1 cellular context compared by ENCODE assay signal in the genomic region with DNA sequence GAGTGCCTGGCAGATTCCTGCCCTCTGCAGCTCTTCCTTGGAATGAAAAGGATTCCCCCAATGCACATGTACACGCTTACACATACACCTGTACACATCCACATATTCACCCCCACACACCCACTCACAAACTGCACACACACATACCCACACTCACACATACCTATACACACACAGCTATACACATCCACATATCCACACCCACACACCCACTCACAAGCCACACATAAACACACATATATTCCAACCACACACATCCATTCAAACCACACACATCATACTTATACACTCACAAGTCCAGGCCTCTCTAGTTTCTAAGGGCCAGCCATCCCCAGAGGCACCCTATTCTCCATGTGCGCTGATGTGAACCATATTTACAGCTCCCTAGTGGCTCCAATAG.
TF ChIP-seq lines count a peak whose summit lies in the region.

No MANE protein-coding gene starts in this region.

TF ChIP-seq in GM12878, 131 proteins besides CTCF, POLR2A, EP300 and RAD21 (continued from another document and continues in another):
- TF ChIP-seq, protein P1, sequence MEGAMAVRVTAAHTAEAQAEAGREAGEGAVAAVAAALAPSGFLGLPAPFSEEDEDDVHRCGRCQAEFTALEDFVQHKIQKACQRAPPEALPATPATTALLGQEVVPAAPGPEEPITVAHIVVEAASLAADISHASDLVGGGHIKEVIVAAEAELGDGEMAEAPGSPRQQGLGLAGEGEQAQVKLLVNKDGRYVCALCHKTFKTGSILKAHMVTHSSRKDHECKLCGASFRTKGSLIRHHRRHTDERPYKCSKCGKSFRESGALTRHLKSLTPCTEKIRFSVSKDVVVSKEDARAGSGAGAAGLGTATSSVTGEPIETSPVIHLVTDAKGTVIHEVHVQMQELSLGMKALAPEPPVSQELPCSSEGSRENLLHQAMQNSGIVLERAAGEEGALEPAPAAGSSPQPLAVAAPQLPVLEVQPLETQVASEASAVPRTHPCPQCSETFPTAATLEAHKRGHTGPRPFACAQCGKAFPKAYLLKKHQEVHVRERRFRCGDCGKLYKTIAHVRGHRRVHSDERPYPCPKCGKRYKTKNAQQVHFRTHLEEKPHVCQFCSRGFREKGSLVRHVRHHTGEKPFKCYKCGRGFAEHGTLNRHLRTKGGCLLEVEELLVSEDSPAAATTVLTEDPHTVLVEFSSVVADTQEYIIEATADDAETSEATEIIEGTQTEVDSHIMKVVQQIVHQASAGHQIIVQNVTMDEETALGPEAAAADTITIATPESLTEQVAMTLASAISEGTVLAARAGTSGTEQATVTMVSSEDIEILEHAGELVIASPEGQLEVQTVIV (IDR thresholded peaks at IDR 0.05; ENCODE audit: borderline replicate concordance, partially characterized antibody): no peak
- TF ChIP-seq ZZZ3 (IDR thresholded peaks at IDR 0.05; ENCODE audit: control insufficient read depth, insufficient read length, low read depth) (no peak), EED (IDR thresholded peaks at IDR 0.05; ENCODE audit: low read depth) (peak; percentile 27; the same call in 1 of the 2 replicates), SMAD5 (IDR thresholded peaks at IDR 0.05; ENCODE audit: low read depth) (no peak), SIX5 (IDR thresholded peaks at IDR 0.05; ENCODE audit: low read depth, low read length, severe bottlenecking) (no peak), FOS (IDR thresholded peaks at IDR 0.05; ENCODE audit: borderline replicate concordance, extremely low read depth, insufficient read length) (no peak), MYC (IDR thresholded peaks at IDR 0.05; ENCODE audit: insufficient read depth, insufficient read length, insufficient replicate concordance, low read length, severe bottlenecking) (no peak), HDAC2 (IDR thresholded peaks at IDR 0.05) (no peak), ASH2L (IDR thresholded peaks at IDR 0.05; ENCODE audit: borderline replicate concordance, low read depth) (no peak), HCFC1 (IDR thresholded peaks at IDR 0.05; ENCODE audit: low read length) (no peak), MTA3 (IDR thresholded peaks at IDR 0.05; ENCODE audit: borderline replicate concordance, low read length) (no peak), CHD4 (IDR thresholded peaks at IDR 0.05) (no peak), POU2F2 (IDR thresholded peaks at IDR 0.05; ENCODE audit: borderline replicate concordance, low read depth, low read length) (no peak), NFXL1 (IDR thresholded peaks at IDR 0.05; ENCODE audit: borderline replicate concordance) (no peak), DPF2 (IDR thresholded peaks at IDR 0.05) (0 out of 2 replicates have a peak, but pooled peaks have one; percentile 8), ZNF274 (IDR thresholded peaks at IDR 0.05; ENCODE audit: insufficient read depth, insufficient read length) (no peak), RB1 (IDR thresholded peaks at IDR 0.05; ENCODE audit: borderline replicate concordance) (no peak), BHLHE40 (IDR thresholded peaks at IDR 0.05; ENCODE audit: borderline replicate concordance in 1 of 2, low read depth in 2 of 2, low read length in 1 of 2) (no peak), MEF2A (IDR thresholded peaks at IDR 0.05; ENCODE audit: insufficient read depth, low read depth, low read length) (no peak), SIN3A (IDR thresholded peaks at IDR 0.05; ENCODE audit: low read depth, low read length) (no peak), PML (IDR thresholded peaks at IDR 0.05; ENCODE audit: low read length) (no peak), ZBED1 (IDR thresholded peaks at IDR 0.05; ENCODE audit: borderline replicate concordance) (no peak), CHD2 (IDR thresholded peaks at IDR 0.05; ENCODE audit: borderline replicate concordance, low read depth, low read length) (no peak), CBFB (IDR thresholded peaks at IDR 0.05; ENCODE audit: low read depth) (0 out of 2 replicates have a peak, but pooled peaks have one; percentile 21), CREB1 (IDR thresholded peaks at IDR 0.05; ENCODE audit: low read depth) (no peak), SUZ12 (IDR thresholded peaks at IDR 0.05; ENCODE audit: unreplicated experiment) (no peak), JUND (IDR thresholded peaks at IDR 0.05; ENCODE audit: low read depth, low read length) (no peak), NR2C2 (IDR thresholded peaks at IDR 0.05; ENCODE audit: borderline replicate concordance, control insufficient read depth, insufficient read length, low read depth) (no peak)
- TF ChIP-seq, protein P2, sequence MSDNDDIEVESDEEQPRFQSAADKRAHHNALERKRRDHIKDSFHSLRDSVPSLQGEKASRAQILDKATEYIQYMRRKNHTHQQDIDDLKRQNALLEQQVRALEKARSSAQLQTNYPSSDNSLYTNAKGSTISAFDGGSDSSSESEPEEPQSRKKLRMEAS (IDR thresholded peaks at IDR 0.05; ENCODE audit: low read depth, low read length): no peak
- TF ChIP-seq, protein P3, sequence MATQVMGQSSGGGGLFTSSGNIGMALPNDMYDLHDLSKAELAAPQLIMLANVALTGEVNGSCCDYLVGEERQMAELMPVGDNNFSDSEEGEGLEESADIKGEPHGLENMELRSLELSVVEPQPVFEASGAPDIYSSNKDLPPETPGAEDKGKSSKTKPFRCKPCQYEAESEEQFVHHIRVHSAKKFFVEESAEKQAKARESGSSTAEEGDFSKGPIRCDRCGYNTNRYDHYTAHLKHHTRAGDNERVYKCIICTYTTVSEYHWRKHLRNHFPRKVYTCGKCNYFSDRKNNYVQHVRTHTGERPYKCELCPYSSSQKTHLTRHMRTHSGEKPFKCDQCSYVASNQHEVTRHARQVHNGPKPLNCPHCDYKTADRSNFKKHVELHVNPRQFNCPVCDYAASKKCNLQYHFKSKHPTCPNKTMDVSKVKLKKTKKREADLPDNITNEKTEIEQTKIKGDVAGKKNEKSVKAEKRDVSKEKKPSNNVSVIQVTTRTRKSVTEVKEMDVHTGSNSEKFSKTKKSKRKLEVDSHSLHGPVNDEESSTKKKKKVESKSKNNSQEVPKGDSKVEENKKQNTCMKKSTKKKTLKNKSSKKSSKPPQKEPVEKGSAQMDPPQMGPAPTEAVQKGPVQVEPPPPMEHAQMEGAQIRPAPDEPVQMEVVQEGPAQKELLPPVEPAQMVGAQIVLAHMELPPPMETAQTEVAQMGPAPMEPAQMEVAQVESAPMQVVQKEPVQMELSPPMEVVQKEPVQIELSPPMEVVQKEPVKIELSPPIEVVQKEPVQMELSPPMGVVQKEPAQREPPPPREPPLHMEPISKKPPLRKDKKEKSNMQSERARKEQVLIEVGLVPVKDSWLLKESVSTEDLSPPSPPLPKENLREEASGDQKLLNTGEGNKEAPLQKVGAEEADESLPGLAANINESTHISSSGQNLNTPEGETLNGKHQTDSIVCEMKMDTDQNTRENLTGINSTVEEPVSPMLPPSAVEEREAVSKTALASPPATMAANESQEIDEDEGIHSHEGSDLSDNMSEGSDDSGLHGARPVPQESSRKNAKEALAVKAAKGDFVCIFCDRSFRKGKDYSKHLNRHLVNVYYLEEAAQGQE (IDR thresholded peaks at IDR 0.05; ENCODE audit: low read depth, low read length): no peak
- TF ChIP-seq, protein P4, sequence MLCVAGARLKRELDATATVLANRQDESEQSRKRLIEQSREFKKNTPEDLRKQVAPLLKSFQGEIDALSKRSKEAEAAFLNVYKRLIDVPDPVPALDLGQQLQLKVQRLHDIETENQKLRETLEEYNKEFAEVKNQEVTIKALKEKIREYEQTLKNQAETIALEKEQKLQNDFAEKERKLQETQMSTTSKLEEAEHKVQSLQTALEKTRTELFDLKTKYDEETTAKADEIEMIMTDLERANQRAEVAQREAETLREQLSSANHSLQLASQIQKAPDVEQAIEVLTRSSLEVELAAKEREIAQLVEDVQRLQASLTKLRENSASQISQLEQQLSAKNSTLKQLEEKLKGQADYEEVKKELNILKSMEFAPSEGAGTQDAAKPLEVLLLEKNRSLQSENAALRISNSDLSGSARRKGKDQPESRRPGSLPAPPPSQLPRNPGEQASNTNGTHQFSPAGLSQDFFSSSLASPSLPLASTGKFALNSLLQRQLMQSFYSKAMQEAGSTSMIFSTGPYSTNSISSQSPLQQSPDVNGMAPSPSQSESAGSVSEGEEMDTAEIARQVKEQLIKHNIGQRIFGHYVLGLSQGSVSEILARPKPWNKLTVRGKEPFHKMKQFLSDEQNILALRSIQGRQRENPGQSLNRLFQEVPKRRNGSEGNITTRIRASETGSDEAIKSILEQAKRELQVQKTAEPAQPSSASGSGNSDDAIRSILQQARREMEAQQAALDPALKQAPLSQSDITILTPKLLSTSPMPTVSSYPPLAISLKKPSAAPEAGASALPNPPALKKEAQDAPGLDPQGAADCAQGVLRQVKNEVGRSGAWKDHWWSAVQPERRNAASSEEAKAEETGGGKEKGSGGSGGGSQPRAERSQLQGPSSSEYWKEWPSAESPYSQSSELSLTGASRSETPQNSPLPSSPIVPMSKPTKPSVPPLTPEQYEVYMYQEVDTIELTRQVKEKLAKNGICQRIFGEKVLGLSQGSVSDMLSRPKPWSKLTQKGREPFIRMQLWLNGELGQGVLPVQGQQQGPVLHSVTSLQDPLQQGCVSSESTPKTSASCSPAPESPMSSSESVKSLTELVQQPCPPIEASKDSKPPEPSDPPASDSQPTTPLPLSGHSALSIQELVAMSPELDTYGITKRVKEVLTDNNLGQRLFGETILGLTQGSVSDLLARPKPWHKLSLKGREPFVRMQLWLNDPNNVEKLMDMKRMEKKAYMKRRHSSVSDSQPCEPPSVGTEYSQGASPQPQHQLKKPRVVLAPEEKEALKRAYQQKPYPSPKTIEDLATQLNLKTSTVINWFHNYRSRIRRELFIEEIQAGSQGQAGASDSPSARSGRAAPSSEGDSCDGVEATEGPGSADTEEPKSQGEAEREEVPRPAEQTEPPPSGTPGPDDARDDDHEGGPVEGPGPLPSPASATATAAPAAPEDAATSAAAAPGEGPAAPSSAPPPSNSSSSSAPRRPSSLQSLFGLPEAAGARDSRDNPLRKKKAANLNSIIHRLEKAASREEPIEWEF (IDR thresholded peaks at IDR 0.05; ENCODE audit: insufficient replicate concordance, low read depth, low read length): no peak
- TF ChIP-seq, protein P5, sequence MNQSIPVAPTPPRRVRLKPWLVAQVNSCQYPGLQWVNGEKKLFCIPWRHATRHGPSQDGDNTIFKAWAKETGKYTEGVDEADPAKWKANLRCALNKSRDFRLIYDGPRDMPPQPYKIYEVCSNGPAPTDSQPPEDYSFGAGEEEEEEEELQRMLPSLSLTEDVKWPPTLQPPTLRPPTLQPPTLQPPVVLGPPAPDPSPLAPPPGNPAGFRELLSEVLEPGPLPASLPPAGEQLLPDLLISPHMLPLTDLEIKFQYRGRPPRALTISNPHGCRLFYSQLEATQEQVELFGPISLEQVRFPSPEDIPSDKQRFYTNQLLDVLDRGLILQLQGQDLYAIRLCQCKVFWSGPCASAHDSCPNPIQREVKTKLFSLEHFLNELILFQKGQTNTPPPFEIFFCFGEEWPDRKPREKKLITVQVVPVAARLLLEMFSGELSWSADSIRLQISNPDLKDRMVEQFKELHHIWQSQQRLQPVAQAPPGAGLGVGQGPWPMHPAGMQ (IDR thresholded peaks at IDR 0.05; ENCODE audit: borderline replicate concordance): 0 out of 2 replicates have a peak, but pooled peaks have one; percentile 28
- TF ChIP-seq, protein P6, sequence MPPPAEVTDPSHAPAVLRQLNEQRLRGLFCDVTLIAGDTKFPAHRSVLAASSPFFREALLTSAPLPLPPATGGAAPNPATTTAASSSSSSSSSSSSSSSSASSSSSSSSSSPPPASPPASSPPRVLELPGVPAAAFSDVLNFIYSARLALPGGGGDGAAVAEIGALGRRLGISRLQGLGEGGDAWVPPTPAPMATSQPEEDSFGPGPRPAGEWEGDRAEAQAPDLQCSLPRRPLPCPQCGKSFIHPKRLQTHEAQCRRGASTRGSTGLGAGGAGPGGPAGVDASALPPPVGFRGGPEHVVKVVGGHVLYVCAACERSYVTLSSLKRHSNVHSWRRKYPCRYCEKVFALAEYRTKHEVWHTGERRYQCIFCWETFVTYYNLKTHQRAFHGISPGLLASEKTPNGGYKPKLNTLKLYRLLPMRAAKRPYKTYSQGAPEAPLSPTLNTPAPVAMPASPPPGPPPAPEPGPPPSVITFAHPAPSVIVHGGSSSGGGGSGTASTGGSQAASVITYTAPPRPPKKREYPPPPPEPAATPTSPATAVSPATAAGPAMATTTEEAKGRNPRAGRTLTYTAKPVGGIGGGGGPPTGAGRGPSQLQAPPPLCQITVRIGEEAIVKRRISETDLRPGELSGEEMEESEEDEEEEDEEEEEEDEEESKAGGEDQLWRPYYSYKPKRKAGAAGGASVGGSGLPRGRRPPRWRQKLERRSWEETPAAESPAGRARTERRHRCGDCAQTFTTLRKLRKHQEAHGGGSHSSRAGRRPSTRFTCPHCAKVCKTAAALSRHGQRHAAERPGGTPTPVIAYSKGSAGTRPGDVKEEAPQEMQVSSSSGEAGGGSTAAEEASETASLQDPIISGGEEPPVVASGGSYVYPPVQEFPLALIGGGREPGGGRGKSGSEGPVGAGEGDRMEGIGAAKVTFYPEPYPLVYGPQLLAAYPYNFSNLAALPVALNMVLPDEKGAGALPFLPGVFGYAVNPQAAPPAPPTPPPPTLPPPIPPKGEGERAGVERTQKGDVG (CRISPR knock-in tag; IDR thresholded peaks at IDR 0.05): no peak
- TF ChIP-seq, protein P7, sequence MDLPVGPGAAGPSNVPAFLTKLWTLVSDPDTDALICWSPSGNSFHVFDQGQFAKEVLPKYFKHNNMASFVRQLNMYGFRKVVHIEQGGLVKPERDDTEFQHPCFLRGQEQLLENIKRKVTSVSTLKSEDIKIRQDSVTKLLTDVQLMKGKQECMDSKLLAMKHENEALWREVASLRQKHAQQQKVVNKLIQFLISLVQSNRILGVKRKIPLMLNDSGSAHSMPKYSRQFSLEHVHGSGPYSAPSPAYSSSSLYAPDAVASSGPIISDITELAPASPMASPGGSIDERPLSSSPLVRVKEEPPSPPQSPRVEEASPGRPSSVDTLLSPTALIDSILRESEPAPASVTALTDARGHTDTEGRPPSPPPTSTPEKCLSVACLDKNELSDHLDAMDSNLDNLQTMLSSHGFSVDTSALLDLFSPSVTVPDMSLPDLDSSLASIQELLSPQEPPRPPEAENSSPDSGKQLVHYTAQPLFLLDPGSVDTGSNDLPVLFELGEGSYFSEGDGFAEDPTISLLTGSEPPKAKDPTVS (IDR thresholded peaks at IDR 0.05; ENCODE audit: low read depth, low read length): no peak
- TF ChIP-seq, protein P8, sequence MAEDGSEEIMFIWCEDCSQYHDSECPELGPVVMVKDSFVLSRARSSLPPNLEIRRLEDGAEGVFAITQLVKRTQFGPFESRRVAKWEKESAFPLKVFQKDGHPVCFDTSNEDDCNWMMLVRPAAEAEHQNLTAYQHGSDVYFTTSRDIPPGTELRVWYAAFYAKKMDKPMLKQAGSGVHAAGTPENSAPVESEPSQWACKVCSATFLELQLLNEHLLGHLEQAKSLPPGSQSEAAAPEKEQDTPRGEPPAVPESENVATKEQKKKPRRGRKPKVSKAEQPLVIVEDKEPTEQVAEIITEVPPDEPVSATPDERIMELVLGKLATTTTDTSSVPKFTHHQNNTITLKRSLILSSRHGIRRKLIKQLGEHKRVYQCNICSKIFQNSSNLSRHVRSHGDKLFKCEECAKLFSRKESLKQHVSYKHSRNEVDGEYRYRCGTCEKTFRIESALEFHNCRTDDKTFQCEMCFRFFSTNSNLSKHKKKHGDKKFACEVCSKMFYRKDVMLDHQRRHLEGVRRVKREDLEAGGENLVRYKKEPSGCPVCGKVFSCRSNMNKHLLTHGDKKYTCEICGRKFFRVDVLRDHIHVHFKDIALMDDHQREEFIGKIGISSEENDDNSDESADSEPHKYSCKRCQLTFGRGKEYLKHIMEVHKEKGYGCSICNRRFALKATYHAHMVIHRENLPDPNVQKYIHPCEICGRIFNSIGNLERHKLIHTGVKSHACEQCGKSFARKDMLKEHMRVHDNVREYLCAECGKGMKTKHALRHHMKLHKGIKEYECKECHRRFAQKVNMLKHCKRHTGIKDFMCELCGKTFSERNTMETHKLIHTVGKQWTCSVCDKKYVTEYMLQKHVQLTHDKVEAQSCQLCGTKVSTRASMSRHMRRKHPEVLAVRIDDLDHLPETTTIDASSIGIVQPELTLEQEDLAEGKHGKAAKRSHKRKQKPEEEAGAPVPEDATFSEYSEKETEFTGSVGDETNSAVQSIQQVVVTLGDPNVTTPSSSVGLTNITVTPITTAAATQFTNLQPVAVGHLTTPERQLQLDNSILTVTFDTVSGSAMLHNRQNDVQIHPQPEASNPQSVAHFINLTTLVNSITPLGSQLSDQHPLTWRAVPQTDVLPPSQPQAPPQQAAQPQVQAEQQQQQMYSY (CRISPR knock-in tag; IDR thresholded peaks at IDR 0.05): no peak
